ENCODE assay signal across 30 cellular contexts in the genomic region with DNA sequence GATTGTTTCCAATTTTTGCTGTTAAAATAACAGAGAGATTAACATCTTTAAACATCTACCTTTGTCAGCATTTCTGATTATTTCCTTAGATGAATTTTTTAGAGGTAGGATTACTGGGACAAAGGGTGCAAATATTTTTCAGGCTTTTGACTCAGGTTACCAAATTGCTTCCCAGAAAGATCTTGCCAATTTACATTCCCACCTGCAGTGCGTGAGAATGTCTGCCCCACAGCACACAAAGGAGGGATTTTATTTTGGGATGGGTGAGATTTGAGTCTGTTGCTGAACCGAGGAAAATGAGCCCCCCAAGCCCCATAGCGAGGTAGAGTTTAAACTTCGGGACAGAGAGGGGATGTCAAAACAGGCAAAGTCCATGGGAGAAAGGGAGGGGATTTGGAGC. TPM values are rescaled to one million over a fixed set of nuclear protein-coding genes. Genes with fewer than 3 reads are reported as not detected.
DNase-seq lines count a peak whose midpoint lies in the region; ATAC-seq, FAIRE-seq and TF ChIP-seq lines count a peak whose summit lies in the region.
"Had no signal": no experiment of that assay in that cellular context is flagged by ENCODE, and none has a peak within 500 bp of the region (broad histone marks: within the 10 kb centered on the region; RNA-seq: fewer than 3 reads in every experiment).

No MANE protein-coding gene starts in this region.

- no peak overlapping the region for H4K8ac ChIP-seq in neuronal stem cell (ENCODE audit: low read depth, low read length)

- no peak overlapping the region for H3K23ac ChIP-seq in neuronal stem cell (ENCODE audit: low read depth, low read length, poor library complexity)

- H2AFZ ChIP-seq in GM23338: peak overlapping the region; percentile 9; the same call in 1 of the 2 replicates
- H2AFZ ChIP-seq in neuronal stem cell (ENCODE audit: low read length): peak overlapping the region; percentile 42
- H2AFZ ChIP-seq: GM23248 had no signal

- TF ChIP-seq RAD21 in Ishikawa (IDR thresholded peaks at IDR 0.05; ENCODE audit: low read depth): no peak

- no peak for TF ChIP-seq CTCF in GM23338 (conservative IDR thresholded peaks at IDR 0.05; ENCODE audit: low read depth in 2 of 2)
- no peak for TF ChIP-seq CTCF in endothelial cell (IDR thresholded peaks at IDR 0.05; ENCODE audit: unreplicated experiment)

- H2AK5ac ChIP-seq in neuronal stem cell (ENCODE audit: low read depth, low read length): no peak overlapping the region

- H2BK5ac ChIP-seq in neuronal stem cell (ENCODE audit: low read length): no peak overlapping the region

- no peaks in the 10 kb centered on the region; the same call in 1 of the 2 replicates for H3K36me3 ChIP-seq in GM23338 (ENCODE audit: insufficient read depth)
- no peaks in the 10 kb centered on the region for H3K36me3 ChIP-seq in neuronal stem cell (replicated peaks in 1 of 2; ENCODE audit: control insufficient read depth in 2 of 2, insufficient read depth in 2 of 2, low read length in 2 of 2)
- H3K36me3 ChIP-seq: BLaER1, SJCRH30 had no signal

- H3K27me3 ChIP-seq in GM23338 (ENCODE audit: insufficient read depth) (peaks cover 2% of the 10 kb centered on the region; the same call in 1 of the 2 replicates), neuronal stem cell (ENCODE audit: control insufficient read depth in 3 of 3, insufficient read depth in 3 of 3, low read depth in 1 of 3, low read length in 3 of 3) (no peaks in the 10 kb centered on the region)
- H3K27me3 ChIP-seq: BLaER1, SJCRH30 had no signal

- no peak for FAIRE-seq in H54 (lab: Jason Lieb, UNC)
- FAIRE-seq: D721Med, GM18507 had no signal

- ATAC-seq in GM23338 (no peak), GM21717 (IDR thresholded peaks at IDR 0.05; ENCODE audit: unreplicated experiment) (no peak)
- ATAC-seq: PC-3, Right ventricle myocardium inferior had no signal

- TF ChIP-seq EP300 in Ishikawa (IDR thresholded peaks at IDR 0.05; ENCODE audit: borderline replicate concordance): peak; percentile 84

- H2BK120ac ChIP-seq in neuronal stem cell (ENCODE audit: low read depth, low read length): no peak overlapping the region

- H3K4me1 Mint-ChIP-seq in GM23338 (peaks cover 13% of the 10 kb centered on the region; the same call in 2 of the 3 replicates), endothelial cell (ENCODE audit: unreplicated experiment) (no peaks in the 10 kb centered on the region)

- H3F3A ChIP-seq in GM23338 (replicated peaks; ENCODE audit: low read depth): 0 out of 2 replicates have a peak, but pooled peaks cover 4% of the 10 kb centered on the region

- WGBS in neuronal stem cell (ENCODE audit: extremely low coverage in 2 of 2, insufficient read length in 2 of 2, insufficient replicate concordance in 1 of 2), 2 donors: no CpG with 5 or more reads among the region's 4 CpGs

- peaks cover 2 to 15% of the 10 kb centered on the region in 2 donors for H3K9me3 ChIP-seq in neuronal stem cell (replicated peaks in 1 of 2; ENCODE audit: control insufficient read depth in 2 of 2, insufficient read depth in 1 of 2, low read depth in 1 of 2, low read length in 2 of 2)
- H3K9me3 ChIP-seq: SJCRH30 had no signal

- no peak overlapping the region for H3K14ac ChIP-seq in neuronal stem cell (ENCODE audit: low read length)

- H3K27ac Mint-ChIP-seq in GM23338 (no peak overlapping the region), endothelial cell (ENCODE audit: unreplicated experiment) (no peak overlapping the region)
- H3K27ac Mint-ChIP-seq: CD4-positive, CD25-positive, alpha-beta regulatory T cell had no signal

- H3K18ac ChIP-seq in neuronal stem cell (ENCODE audit: low read length): no peak overlapping the region

- no peak overlapping the region for H2BK12ac ChIP-seq in neuronal stem cell (ENCODE audit: low read length)

- H3K36me3 Mint-ChIP-seq in GM23338 (ENCODE audit: low read depth) (peaks cover 9% of the 10 kb centered on the region; the same call in 2 of the 3 replicates), endothelial cell (ENCODE audit: low read depth, unreplicated experiment) (peaks cover 13% of the 10 kb centered on the region)
- H3K36me3 Mint-ChIP-seq: CD4-positive, CD25-positive, alpha-beta regulatory T cell had no signal

- 0 out of 2 replicates have a peak, but pooled peaks cover 6% of the 10 kb centered on the region for H3K9me2 ChIP-seq in GM23338 (ENCODE audit: insufficient read depth)

- no peak overlapping the region for H2BK15ac ChIP-seq in neuronal stem cell (ENCODE audit: low read length)

- H3K27me3 Mint-ChIP-seq in GM23338 (ENCODE audit: insufficient read depth, low read depth, poor library complexity) (peaks cover 13% of the 10 kb centered on the region), endothelial cell (ENCODE audit: unreplicated experiment) (peaks cover 1% of the 10 kb centered on the region)

- H4K20me1 ChIP-seq in GM23338 (replicated peaks; ENCODE audit: insufficient read depth): no peaks in the 10 kb centered on the region
- H4K20me1 ChIP-seq: BLaER1 had no signal

- H3K79me2 ChIP-seq in GM23338 (replicated peaks; ENCODE audit: insufficient read depth): no peaks in the 10 kb centered on the region

- no peak for TF ChIP-seq POLR2A in H54 (IDR thresholded peaks at IDR 0.05; ENCODE audit: low read depth, low read length)

- H3K4ac ChIP-seq in neuronal stem cell (ENCODE audit: low read length): no peak overlapping the region

- H3K4me3 ChIP-seq in GM23338 (no peak overlapping the region), neuronal stem cell (ENCODE audit: low read length in 2 of 2) (no peak overlapping the region)
- H3K4me3 ChIP-seq: BLaER1, GM23248, SJCRH30 had no signal

- H3K4me1 ChIP-seq in GM23338 (ENCODE audit: insufficient read depth): peaks cover 13% of the 10 kb centered on the region; the same call in 1 of the 2 replicates
- peaks cover 9 to 12% of the 10 kb centered on the region in 2 donors for H3K4me1 ChIP-seq in neuronal stem cell (ENCODE audit: control insufficient read depth in 2 of 2, insufficient read depth in 1 of 2, low read depth in 1 of 2, low read length in 2 of 2)
- H3K4me1 ChIP-seq: SJCRH30 had no signal

- DNase-seq in GM23338 (ENCODE audit: low spot score): no peak
- DNase-seq in islet precursor cell: peak; percentile 16
- no peak for DNase-seq in neuronal stem cell (ENCODE audit: low spot score)
- no peak for DNase-seq in H54 (ENCODE audit: insufficient read length, low spot score)
- DNase-seq in NCI-H748 treated with DMSO at 0.1 percent for 48 hours (lab: John Stamatoyannopoulos, UW): no peak
- DNase-seq in endothelial cell (ENCODE audit: low spot score): no peak
- DNase-seq: CD4-positive, CD25-positive, alpha-beta regulatory T cell; GM23248; MM.1S; NCI-H1417 treated with DMSO at 0.1 percent for 48 hours; NCI-H187; NCI-H2081 treated with DMSO at 0.1 percent for 48 hours; NCI-H2171 treated with DMSO at 0.1 percent for 48 hours; NCI-H345; NCI-H524; NCI-H82; NK-92 treated with Interleukin-12 subunit alpha and Interleukin-12 subunit beta, amount 100 ng/mL, for 24 hours; PC-3; SJCRH30 had no signal

- H3K27ac ChIP-seq in GM23338 (ENCODE audit: low read depth): no peak overlapping the region
- no peak overlapping the region for H3K27ac ChIP-seq in neuronal stem cell (replicated peaks; ENCODE audit: low read length)
- H3K27ac ChIP-seq: BLaER1, GM23248, KMS-11, SJCRH30 had no signal

- no peak overlapping the region for H4K91ac ChIP-seq in neuronal stem cell (ENCODE audit: low read depth, low read length, poor library complexity)

- peaks cover 20% of the 10 kb centered on the region for H3K9me3 Mint-ChIP-seq in GM23338
- peaks cover 8% of the 10 kb centered on the region for H3K9me3 Mint-ChIP-seq in endothelial cell (ENCODE audit: unreplicated experiment)

- H3K4me3 Mint-ChIP-seq in GM23338 (no peak overlapping the region), endothelial cell (ENCODE audit: unreplicated experiment) (no peak overlapping the region)
- H3K4me3 Mint-ChIP-seq: CD4-positive, CD25-positive, alpha-beta regulatory T cell had no signal

- H3K9ac ChIP-seq in neuronal stem cell (ENCODE audit: low read depth, low read length, poor library complexity): no peak overlapping the region
- H3K9ac ChIP-seq: BLaER1, GM23248, KMS-11 had no signal

- H3K4me2 ChIP-seq in GM23338 (peak overlapping the region; percentile 16), neuronal stem cell (ENCODE audit: insufficient read depth, low read length, poor library complexity, severe bottlenecking) (peak overlapping the region; percentile 31)
- H3K4me2 ChIP-seq: BLaER1, KMS-11 had no signal

- no peaks in the 10 kb centered on the region for H3K79me1 ChIP-seq in neuronal stem cell (ENCODE audit: low read depth, low read length)

TF ChIP-seq in Ishikawa, 13 proteins besides CTCF, POLR2A, EP300 and RAD21 (continues in another document):
- TF ChIP-seq, protein P1, sequence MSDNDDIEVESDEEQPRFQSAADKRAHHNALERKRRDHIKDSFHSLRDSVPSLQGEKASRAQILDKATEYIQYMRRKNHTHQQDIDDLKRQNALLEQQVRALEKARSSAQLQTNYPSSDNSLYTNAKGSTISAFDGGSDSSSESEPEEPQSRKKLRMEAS (IDR thresholded peaks at IDR 0.05): no peak
- TF ChIP-seq YY1 (IDR thresholded peaks at IDR 0.05; ENCODE audit: low read depth): no peak
- TF ChIP-seq EGR1 (IDR thresholded peaks at IDR 0.05): no peak
- peak; percentile 72 for TF ChIP-seq TCF12 (IDR thresholded peaks at IDR 0.05; ENCODE audit: low read depth)
- peak; percentile 73 for TF ChIP-seq NFIC (IDR thresholded peaks at IDR 0.05)
- peak; percentile 66; the same call in 1 of the 2 replicates for TF ChIP-seq TEAD4 (IDR thresholded peaks at IDR 0.05)
- TF ChIP-seq TAF1 (IDR thresholded peaks at IDR 0.05; ENCODE audit: low read depth): no peak
- peak; percentile 65 for TF ChIP-seq FOXM1 (IDR thresholded peaks at IDR 0.05; ENCODE audit: borderline replicate concordance, low read depth)

RNA-seq across cellular contexts. Expression of a gene that starts 25.9 kb away (rescaled TPM):
- not detected in 2 replicates for total RNA-seq in GM23338 (2014; rRNA removed; shearing (Covaris generic))
- not detected in 2 replicates for polyA plus RNA-seq in GM23338 (2016; fragmentation: Nextera tagmentation; extraction: Ambion mirVana)
- polyA plus RNA-seq in neuronal stem cell (2013, experiment 1 of 2): not detected
- polyA plus RNA-seq in neuronal stem cell (2013, experiment 2 of 2): not detected
- total RNA-seq in endothelial cell (ENCODE audit: unreplicated experiment): not detected
- total RNA-seq: A172; CD4-positive, CD25-positive, alpha-beta regulatory T cell; GM23248; HT1080; PC-3; Right ventricle myocardium inferior; RPMI7951; SJCRH30 had no signal
- polyA plus RNA-seq: AG04450; CD4-positive, CD25-positive, alpha-beta regulatory T cell; GM23248 had no signal

RNA-seq across cellular contexts. Expression of a gene that starts 40.5 kb away (rescaled TPM):
- total RNA-seq in GM23338 (2014; rRNA removed; shearing (Covaris generic)): 0.17 and 0.19 TPM in 2 replicates
- polyA plus RNA-seq in GM23338 (2016; fragmentation: Nextera tagmentation; extraction: Ambion mirVana): not detected in 2 replicates
- 0.24 TPM for polyA plus RNA-seq in neuronal stem cell (2013, experiment 1 of 2)
- 0.21 TPM for polyA plus RNA-seq in neuronal stem cell (2013, experiment 2 of 2)
- total RNA-seq in endothelial cell (ENCODE audit: unreplicated experiment): 0.21 TPM
- total RNA-seq: A172, HT1080, Right ventricle myocardium inferior, RPMI7951 had no signal
- polyA plus RNA-seq: CD4-positive, CD25-positive, alpha-beta regulatory T cell; GM23248 had no signal
